Comparison of ENCODE assay signal across 1 cellular context in genomic region chr6:51107769-51108203, GRCh38.
A peak's percentile ranks its signal among the peaks of the same experiment; 100 is the strongest.
TF ChIP-seq lines count a peak whose summit lies in the region.

No MANE protein-coding gene starts in this region.

TF ChIP-seq in K562, 482 proteins besides CTCF, POLR2A, EP300 and RAD21 (continued from another document and continues in another):
- TF ChIP-seq, protein P1, sequence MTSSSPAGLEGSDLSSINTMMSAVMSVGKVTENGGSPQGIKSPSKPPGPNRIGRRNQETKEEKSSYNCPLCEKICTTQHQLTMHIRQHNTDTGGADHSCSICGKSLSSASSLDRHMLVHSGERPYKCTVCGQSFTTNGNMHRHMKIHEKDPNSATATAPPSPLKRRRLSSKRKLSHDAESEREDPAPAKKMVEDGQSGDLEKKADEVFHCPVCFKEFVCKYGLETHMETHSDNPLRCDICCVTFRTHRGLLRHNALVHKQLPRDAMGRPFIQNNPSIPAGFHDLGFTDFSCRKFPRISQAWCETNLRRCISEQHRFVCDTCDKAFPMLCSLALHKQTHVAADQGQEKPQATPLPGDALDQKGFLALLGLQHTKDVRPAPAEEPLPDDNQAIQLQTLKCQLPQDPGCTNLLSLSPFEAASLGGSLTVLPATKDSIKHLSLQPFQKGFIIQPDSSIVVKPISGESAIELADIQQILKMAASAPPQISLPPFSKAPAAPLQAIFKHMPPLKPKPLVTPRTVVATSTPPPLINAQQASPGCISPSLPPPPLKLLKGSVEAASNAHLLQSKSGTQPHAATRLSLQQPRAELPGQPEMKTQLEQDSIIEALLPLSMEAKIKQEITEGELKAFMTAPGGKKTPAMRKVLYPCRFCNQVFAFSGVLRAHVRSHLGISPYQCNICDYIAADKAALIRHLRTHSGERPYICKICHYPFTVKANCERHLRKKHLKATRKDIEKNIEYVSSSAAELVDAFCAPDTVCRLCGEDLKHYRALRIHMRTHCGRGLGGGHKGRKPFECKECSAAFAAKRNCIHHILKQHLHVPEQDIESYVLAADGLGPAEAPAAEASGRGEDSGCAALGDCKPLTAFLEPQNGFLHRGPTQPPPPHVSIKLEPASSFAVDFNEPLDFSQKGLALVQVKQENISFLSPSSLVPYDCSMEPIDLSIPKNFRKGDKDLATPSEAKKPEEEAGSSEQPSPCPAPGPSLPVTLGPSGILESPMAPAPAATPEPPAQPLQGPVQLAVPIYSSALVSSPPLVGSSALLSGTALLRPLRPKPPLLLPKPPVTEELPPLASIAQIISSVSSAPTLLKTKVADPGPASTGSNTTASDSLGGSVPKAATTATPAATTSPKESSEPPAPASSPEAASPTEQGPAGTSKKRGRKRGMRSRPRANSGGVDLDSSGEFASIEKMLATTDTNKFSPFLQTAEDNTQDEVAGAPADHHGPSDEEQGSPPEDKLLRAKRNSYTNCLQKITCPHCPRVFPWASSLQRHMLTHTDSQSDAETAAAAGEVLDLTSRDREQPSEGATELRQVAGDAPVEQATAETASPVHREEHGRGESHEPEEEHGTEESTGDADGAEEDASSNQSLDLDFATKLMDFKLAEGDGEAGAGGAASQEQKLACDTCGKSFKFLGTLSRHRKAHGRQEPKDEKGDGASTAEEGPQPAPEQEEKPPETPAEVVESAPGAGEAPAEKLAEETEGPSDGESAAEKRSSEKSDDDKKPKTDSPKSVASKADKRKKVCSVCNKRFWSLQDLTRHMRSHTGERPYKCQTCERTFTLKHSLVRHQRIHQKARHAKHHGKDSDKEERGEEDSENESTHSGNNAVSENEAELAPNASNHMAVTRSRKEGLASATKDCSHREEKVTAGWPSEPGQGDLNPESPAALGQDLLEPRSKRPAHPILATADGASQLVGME (CRISPR knock-in tag; IDR thresholded peaks at IDR 0.05): peak; percentile 84; the same call in 1 of the 2 replicates
- TF ChIP-seq ZNF311 (CRISPR knock-in tag; IDR thresholded peaks at IDR 0.05) (peak; percentile 59; the same call in 1 of the 2 replicates), IRF9 (tag; IDR thresholded peaks at IDR 0.05) (no peak), POLR2G (IDR thresholded peaks at IDR 0.05; ENCODE audit: low read depth, low read length) (no peak), MTF1 (CRISPR knock-in tag; IDR thresholded peaks at IDR 0.05; ENCODE audit: borderline replicate concordance) (0 out of 2 replicates have a peak, but pooled peaks have one; percentile 74), NR4A1 (CRISPR knock-in tag; IDR thresholded peaks at IDR 0.05) (no peak), NR4A1 (tag; IDR thresholded peaks at IDR 0.05) (peak; percentile 93), CBFA2T3 (IDR thresholded peaks at IDR 0.05) (peak; percentile 92), HDAC2 (IDR thresholded peaks at IDR 0.05) (peak; percentile 75), MIER1 (IDR thresholded peaks at IDR 0.05; ENCODE audit: low read depth) (no peak), NBN (IDR thresholded peaks at IDR 0.05; ENCODE audit: low read depth) (peak; percentile 68; the same call in 1 of the 2 replicates), E2F6 (IDR thresholded peaks at IDR 0.05; ENCODE audit: borderline replicate concordance in 1 of 2, extremely low read depth in 1 of 2, insufficient read depth in 1 of 2, insufficient read length in 1 of 2, low read depth in 1 of 2, low read length in 1 of 2, poor library complexity in 1 of 2, severe bottlenecking in 1 of 2) (no peak), ZNF644 (tag; IDR thresholded peaks at IDR 0.05; ENCODE audit: low read depth) (peak; percentile 89; the same call in 1 of the 2 replicates), HMBOX1 (IDR thresholded peaks at IDR 0.05) (peak; percentile 78), ZNF436 (CRISPR knock-in tag; IDR thresholded peaks at IDR 0.05) (no peak), FIP1L1 (IDR thresholded peaks at IDR 0.05; ENCODE audit: low read depth, low read length, poor library complexity, severe bottlenecking) (no peak), TCFL5 (CRISPR knock-in tag; conservative IDR thresholded peaks at IDR 0.05) (peak; percentile 66; the same call in 1 of the 2 replicates), ARID1B (IDR thresholded peaks at IDR 0.05) (peak; percentile 91), ZNF740 (CRISPR knock-in tag; IDR thresholded peaks at IDR 0.05) (no peak), ZNF740 (tag; IDR thresholded peaks at IDR 0.05) (0 out of 4 replicates have a peak, but pooled peaks of 1 of the 2 experiments have one; percentile 54), MYC (IDR thresholded peaks at IDR 0.05; ENCODE audit: low read depth, low read length) (0 out of 2 replicates have a peak, but pooled peaks have one; percentile 28), MYC (CRISPR knock-in tag; IDR thresholded peaks at IDR 0.05; ENCODE audit: borderline replicate concordance, low read depth) (peak; percentile 71; the same call in 1 of the 2 replicates), MTA1 (IDR thresholded peaks at IDR 0.05; ENCODE audit: borderline replicate concordance) (peak; percentile 68; the same call in 1 of the 2 replicates), ZNF444 (CRISPR knock-in tag; IDR thresholded peaks at IDR 0.05) (no peak), REST (CRISPR knock-in tag; IDR thresholded peaks at IDR 0.05; ENCODE audit: low read depth) (no peak), CREM (IDR thresholded peaks at IDR 0.05; ENCODE audit: low read depth) (peak; percentile 26; the same call in 1 of the 2 replicates), NR2C2 (CRISPR knock-in tag; IDR thresholded peaks at IDR 0.05) (no peak), NR2C2 (tag; IDR thresholded peaks at IDR 0.05) (peak; percentile 18; the same call in 1 of the 2 replicates), SNAPC5 (CRISPR knock-in tag; IDR thresholded peaks at IDR 0.05) (no peak), ZBED1 (IDR thresholded peaks at IDR 0.05) (no peak), FOSL1 (tag; conservative IDR thresholded peaks at IDR 0.05) (peak; percentile 73), ZNF445 (CRISPR knock-in tag; IDR thresholded peaks at IDR 0.05; ENCODE audit: low read depth) (0 out of 2 replicates have a peak, but pooled peaks have one; percentile 26)
- TF ChIP-seq, protein P2, sequence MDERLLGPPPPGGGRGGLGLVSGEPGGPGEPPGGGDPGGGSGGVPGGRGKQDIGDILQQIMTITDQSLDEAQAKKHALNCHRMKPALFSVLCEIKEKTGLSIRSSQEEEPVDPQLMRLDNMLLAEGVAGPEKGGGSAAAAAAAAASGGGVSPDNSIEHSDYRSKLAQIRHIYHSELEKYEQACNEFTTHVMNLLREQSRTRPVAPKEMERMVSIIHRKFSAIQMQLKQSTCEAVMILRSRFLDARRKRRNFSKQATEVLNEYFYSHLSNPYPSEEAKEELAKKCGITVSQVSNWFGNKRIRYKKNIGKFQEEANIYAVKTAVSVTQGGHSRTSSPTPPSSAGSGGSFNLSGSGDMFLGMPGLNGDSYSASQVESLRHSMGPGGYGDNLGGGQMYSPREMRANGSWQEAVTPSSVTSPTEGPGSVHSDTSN (CRISPR knock-in tag; IDR thresholded peaks at IDR 0.05; ENCODE audit: low read depth): no peak
- TF ChIP-seq, protein P2 (tag; conservative IDR thresholded peaks at IDR 0.05; ENCODE audit: low read depth): peak; percentile 39; the same call in 1 of the 2 replicates
- TF ChIP-seq, protein P3, sequence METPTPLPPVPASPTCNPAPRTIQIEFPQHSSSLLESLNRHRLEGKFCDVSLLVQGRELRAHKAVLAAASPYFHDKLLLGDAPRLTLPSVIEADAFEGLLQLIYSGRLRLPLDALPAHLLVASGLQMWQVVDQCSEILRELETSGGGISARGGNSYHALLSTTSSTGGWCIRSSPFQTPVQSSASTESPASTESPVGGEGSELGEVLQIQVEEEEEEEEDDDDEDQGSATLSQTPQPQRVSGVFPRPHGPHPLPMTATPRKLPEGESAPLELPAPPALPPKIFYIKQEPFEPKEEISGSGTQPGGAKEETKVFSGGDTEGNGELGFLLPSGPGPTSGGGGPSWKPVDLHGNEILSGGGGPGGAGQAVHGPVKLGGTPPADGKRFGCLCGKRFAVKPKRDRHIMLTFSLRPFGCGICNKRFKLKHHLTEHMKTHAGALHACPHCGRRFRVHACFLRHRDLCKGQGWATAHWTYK (CRISPR knock-in tag; IDR thresholded peaks at IDR 0.05): peak; percentile 91
- TF ChIP-seq, protein P4, sequence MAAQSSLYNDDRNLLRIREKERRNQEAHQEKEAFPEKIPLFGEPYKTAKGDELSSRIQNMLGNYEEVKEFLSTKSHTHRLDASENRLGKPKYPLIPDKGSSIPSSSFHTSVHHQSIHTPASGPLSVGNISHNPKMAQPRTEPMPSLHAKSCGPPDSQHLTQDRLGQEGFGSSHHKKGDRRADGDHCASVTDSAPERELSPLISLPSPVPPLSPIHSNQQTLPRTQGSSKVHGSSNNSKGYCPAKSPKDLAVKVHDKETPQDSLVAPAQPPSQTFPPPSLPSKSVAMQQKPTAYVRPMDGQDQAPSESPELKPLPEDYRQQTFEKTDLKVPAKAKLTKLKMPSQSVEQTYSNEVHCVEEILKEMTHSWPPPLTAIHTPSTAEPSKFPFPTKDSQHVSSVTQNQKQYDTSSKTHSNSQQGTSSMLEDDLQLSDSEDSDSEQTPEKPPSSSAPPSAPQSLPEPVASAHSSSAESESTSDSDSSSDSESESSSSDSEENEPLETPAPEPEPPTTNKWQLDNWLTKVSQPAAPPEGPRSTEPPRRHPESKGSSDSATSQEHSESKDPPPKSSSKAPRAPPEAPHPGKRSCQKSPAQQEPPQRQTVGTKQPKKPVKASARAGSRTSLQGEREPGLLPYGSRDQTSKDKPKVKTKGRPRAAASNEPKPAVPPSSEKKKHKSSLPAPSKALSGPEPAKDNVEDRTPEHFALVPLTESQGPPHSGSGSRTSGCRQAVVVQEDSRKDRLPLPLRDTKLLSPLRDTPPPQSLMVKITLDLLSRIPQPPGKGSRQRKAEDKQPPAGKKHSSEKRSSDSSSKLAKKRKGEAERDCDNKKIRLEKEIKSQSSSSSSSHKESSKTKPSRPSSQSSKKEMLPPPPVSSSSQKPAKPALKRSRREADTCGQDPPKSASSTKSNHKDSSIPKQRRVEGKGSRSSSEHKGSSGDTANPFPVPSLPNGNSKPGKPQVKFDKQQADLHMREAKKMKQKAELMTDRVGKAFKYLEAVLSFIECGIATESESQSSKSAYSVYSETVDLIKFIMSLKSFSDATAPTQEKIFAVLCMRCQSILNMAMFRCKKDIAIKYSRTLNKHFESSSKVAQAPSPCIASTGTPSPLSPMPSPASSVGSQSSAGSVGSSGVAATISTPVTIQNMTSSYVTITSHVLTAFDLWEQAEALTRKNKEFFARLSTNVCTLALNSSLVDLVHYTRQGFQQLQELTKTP (IDR thresholded peaks at IDR 0.05; ENCODE audit: low read depth in 1 of 2, partially characterized antibody in 2 of 2): peak in 1 of 2 experiments; percentile 64
